13 cellular contexts compared by ENCODE assay signal in genomic region chr6:166618866-166619761, GRCh38. TPM values are rescaled to one million over a fixed set of nuclear protein-coding genes. Genes with fewer than 3 reads are reported as not detected.
A peak's percentile ranks its signal among the peaks of the same experiment; 100 is the strongest.
DNase-seq lines count a peak whose midpoint lies in the region; ATAC-seq and TF ChIP-seq lines count a peak whose summit lies in the region.
"Had no signal": no experiment of that assay in that cellular context is flagged by ENCODE, and none has a peak within 500 bp of the region (broad histone marks: within the 10 kb centered on the region; RNA-seq: fewer than 3 reads in every experiment).

No MANE protein-coding gene starts in this region.

- H3K27ac Mint-ChIP-seq in activated CD8-positive, alpha-beta T cell treated with anti-CD3 and anti-CD28 coated beads for 36 hours = no peak overlapping the region
- H3K27ac Mint-ChIP-seq: CD4-positive, alpha-beta T cell had no signal

- H3K36me3 Mint-ChIP-seq in activated CD8-positive, alpha-beta T cell treated with anti-CD3 and anti-CD28 coated beads for 36 hours (ENCODE audit: low read depth) = no peaks in the 10 kb centered on the region

- H3K27ac ChIP-seq in breast epithelium = peak overlapping the region; percentile 68 to 79

- POLR2A ChIA-PET in activated CD8-positive, alpha-beta T cell treated with anti-CD3 and anti-CD28 coated beads for 36 hours (lab: Charles Lee) = no interaction called here

- H3K9me3 Mint-ChIP-seq in activated CD8-positive, alpha-beta T cell treated with anti-CD3 and anti-CD28 coated beads for 36 hours = no peaks in the 10 kb centered on the region
- H3K9me3 Mint-ChIP-seq: CD4-positive, alpha-beta T cell had no signal

- no peak overlapping the region for H3K4me3 Mint-ChIP-seq in activated CD8-positive, alpha-beta T cell treated with anti-CD3 and anti-CD28 coated beads for 36 hours
- H3K4me3 Mint-ChIP-seq: CD4-positive, alpha-beta T cell had no signal

- no peaks in the 10 kb centered on the region for H3K9me3 ChIP-seq in breast epithelium

- peaks cover 8% of the 10 kb centered on the region for H3K27me3 Mint-ChIP-seq in activated CD8-positive, alpha-beta T cell treated with anti-CD3 and anti-CD28 coated beads for 36 hours

- no peaks in the 10 kb centered on the region for H3K36me3 ChIP-seq in breast epithelium

- peaks cover 0 to 13% of the 10 kb centered on the region in 2 donors for H3K4me1 ChIP-seq in breast epithelium

- no peak for TF ChIP-seq CTCF in breast epithelium (IDR thresholded peaks at IDR 0.05)
- TF ChIP-seq CTCF in activated CD8-positive, alpha-beta T cell treated with anti-CD3 and anti-CD28 coated beads for 36 hours (IDR thresholded peaks at IDR 0.05) = no peak

- no peak for TF ChIP-seq POLR2A in breast epithelium (IDR thresholded peaks at IDR 0.05)

- intact Hi-C loops in breast epithelium (cut with DNase I; ENCODE audit: low total_unique reads) = no loop called here
- intact Hi-C loops in activated CD8-positive, alpha-beta T cell treated with anti-CD3 and anti-CD28 coated beads for 36 hours (cut with micrococcal nuclease) = no loop called here

- CTCF ChIA-PET in activated CD8-positive, alpha-beta T cell treated with anti-CD3 and anti-CD28 coated beads for 36 hours (lab: Charles Lee) = interaction anchor here (1.5 kb wide), 1 partner anchor 156 kb away, joined by 3 read pairs; no protein-coding TSS in a partner anchor

- H3K27me3 ChIP-seq in breast epithelium = no peaks in the 10 kb centered on the region

- peak; percentile 68 for DNase-seq in LHCN-M2 (ENCODE audit: low read depth)
- DNase-seq in breast epithelium (ENCODE audit: low spot score in 2 of 2) = no peak
- peak; percentile 22 for DNase-seq in kidney tubule cell (ENCODE audit: low spot score)
- peak; percentile 90 for DNase-seq in smooth muscle cell of the brain vasculature (ENCODE audit: low read depth, low spot score)
- no peak for DNase-seq in OCI-M2 (lab: John Stamatoyannopoulos, UW; ENCODE audit: unreplicated experiment)
- DNase-seq in activated CD8-positive, alpha-beta T cell treated with anti-CD3 and anti-CD28 coated beads for 36 hours = no peak
- DNase-seq: activated CD4-positive, CD25-positive, alpha-beta regulatory T cell treated with anti-CD3 and anti-CD28 coated beads, Interleukin-2, amount 50 U/mL, for 72 hours; activated effector memory CD4-positive, alpha-beta T cell treated with anti-CD3 and anti-CD28 coated beads, Interleukin-2, amount 50 U/mL, for 16 hours; CD4-positive, alpha-beta T cell; NCI-H82; stimulated activated CD4-positive, alpha-beta T cell treated with anti-CD3 and anti-CD28 coated beads, Interleukin-12 subunit alpha, Interleukin-12 subunit beta, amount 100 ng/mL, for 4 hours had no signal

- no peak for ATAC-seq in HG03432 (IDR thresholded peaks at IDR 0.05; ENCODE audit: unreplicated experiment)
- ATAC-seq in HG03469 (IDR thresholded peaks at IDR 0.05; ENCODE audit: unreplicated experiment) = no peak
- ATAC-seq in activated CD8-positive, alpha-beta T cell treated with anti-CD3 and anti-CD28 coated beads for 36 hours = no peak

- H3K4me3 ChIP-seq in breast epithelium = no peak overlapping the region

- no peaks in the 10 kb centered on the region for H3K4me1 Mint-ChIP-seq in activated CD8-positive, alpha-beta T cell treated with anti-CD3 and anti-CD28 coated beads for 36 hours (ENCODE audit: low read depth)

RNA-seq across cellular contexts. Expression of gene RPS6KA2, which starts 7.9 kb away (rescaled TPM):
- 32.4 and 43.7 TPM in 2 replicates for total RNA-seq in LHCN-M2 (2014; rRNA removed)
- polyA plus RNA-seq in LHCN-M2 (2012) = 23.1 TPM
- total RNA-seq in breast epithelium = 100 to 1,000 TPM in 1 of 3 donors, 10 to 100 TPM in 2; 23.7 to 124 (median 56.4) TPM
- 1 to 10 TPM; 5.8 TPM for total RNA-seq in activated CD8-positive, alpha-beta T cell treated with anti-CD3 and anti-CD28 coated beads for 36 hours

RNA-seq across cellular contexts. Expression of gene RAMACL, which starts 32.6 kb away (rescaled TPM):
- total RNA-seq in LHCN-M2 (2014; rRNA removed) (0.06 TPM in 1 of 2 replicates, not detected in the other), breast epithelium (10 to 100 TPM in 1 of 3 donors, 1 to 10 TPM in 2; 2.5 to 13.4 (median 2.6) TPM)
- polyA plus RNA-seq in LHCN-M2 (2012) = 0.17 TPM
- under 1 TPM in 1 of 2 experiments, not detected in 1; 0.45 TPM for total RNA-seq in activated CD8-positive, alpha-beta T cell treated with anti-CD3 and anti-CD28 coated beads for 36 hours

Comparison
In these comparisons a context has a peak if more than half of its experiments do, and no peak if none do; other contexts are left out.
1. DNase-seq: peak in LHCN-M2 (single experiment), kidney tubule cell (single experiment) and smooth muscle cell of the brain vasculature (single experiment); none in breast epithelium (0 of 2), OCI-M2 (single experiment) and activated CD8-positive, alpha-beta T cell treated with anti-CD3 and anti-CD28 coated beads for 36 hours (single experiment).